Comparison of ENCODE assay signal across 1 cellular context in genomic region chr5:2134543-2135299, GRCh38.
TF ChIP-seq lines count a peak whose summit lies in the region.

No MANE protein-coding gene starts in this region.

TF ChIP-seq in SK-N-SH, 30 proteins besides CTCF, POLR2A, EP300 and RAD21 (continued from another document):
- TF ChIP-seq MAX (IDR thresholded peaks at IDR 0.05; ENCODE audit: low read depth) (no peak), TAF1 (IDR thresholded peaks at IDR 0.05; ENCODE audit: borderline replicate concordance, low read depth, low read length) (no peak), TEAD4 (IDR thresholded peaks at IDR 0.05; ENCODE audit: borderline replicate concordance, insufficient read depth) (no peak), GATA2 (CRISPR knock-in tag; IDR thresholded peaks at IDR 0.05) (no peak), EZH2phosphoT487 (IDR thresholded peaks at IDR 0.05; ENCODE audit: borderline replicate concordance, low read depth) (no peak), USF1 (IDR thresholded peaks at IDR 0.05; ENCODE audit: borderline replicate concordance, low read depth) (no peak), SIN3A (IDR thresholded peaks at IDR 0.05; ENCODE audit: borderline replicate concordance, low read depth, low read length) (no peak), YY1 (IDR thresholded peaks at IDR 0.05; ENCODE audit: low read depth) (no peak)
TF ChIP-seq in SK-N-SH: peak in this region for 0.
